16 cellular contexts compared by ENCODE assay signal in genomic region chr19:58568731-58569130, GRCh38. TPM values are rescaled to one million over a fixed set of nuclear protein-coding genes. Genes with fewer than 3 reads are reported as not detected.
A peak's percentile ranks its signal among the peaks of the same experiment; 100 is the strongest.
DNase-seq lines count a peak whose midpoint lies in the region; ATAC-seq and TF ChIP-seq lines count a peak whose summit lies in the region.
"Had no signal": no experiment of that assay in that cellular context is flagged by ENCODE, and none has a peak within 500 bp of the region (broad histone marks: within the 10 kb centered on the region; RNA-seq: fewer than 3 reads in every experiment).

No MANE protein-coding gene starts in this region.

- H3K27ac Mint-ChIP-seq in glutamatergic neuron (ENCODE audit: unreplicated experiment): peak overlapping the region; percentile 31
- H3K27ac Mint-ChIP-seq: endodermal cell had no signal

- no peaks in the 10 kb centered on the region for H3K27me3 ChIP-seq in Karpas-422 (ENCODE audit: low read length)
- H3K27me3 ChIP-seq: cardiac muscle cell had no signal

- no peak overlapping the region for H2AFZ ChIP-seq in Karpas-422 (ENCODE audit: low read length)

- no peaks in the 10 kb centered on the region for H3K9me3 Mint-ChIP-seq in activated T-cell treated with anti-CD3 and anti-CD28 coated beads, Interleukin-2, amount 50 U/mL, for 4 hours
- peaks cover 16% of the 10 kb centered on the region for H3K9me3 Mint-ChIP-seq in glutamatergic neuron (ENCODE audit: unreplicated experiment)
- H3K9me3 Mint-ChIP-seq: endodermal cell had no signal

- peaks cover 12% of the 10 kb centered on the region for H3K36me3 Mint-ChIP-seq in activated T-cell treated with anti-CD3 and anti-CD28 coated beads, Interleukin-2, amount 50 U/mL, for 4 hours (ENCODE audit: insufficient read depth)
- no peaks in the 10 kb centered on the region for H3K36me3 Mint-ChIP-seq in glutamatergic neuron (ENCODE audit: unreplicated experiment)

- ATAC-seq in activated T-cell treated with anti-CD3 and anti-CD28 coated beads, Interleukin-2, amount 50 U/mL, for 4 hours: no peak
- ATAC-seq in stimulated activated naive CD8-positive, alpha-beta T cell treated with anti-CD3 and anti-CD28 coated beads, Interleukin-15, Interleukin-2, amounts not matched to agents 100 U/mL and 50 U/mL, for 24 hours: no peak
- ATAC-seq in GM21786 (IDR thresholded peaks at IDR 0.05; ENCODE audit: unreplicated experiment): no peak

- H3K4me2 ChIP-seq in Karpas-422 (ENCODE audit: low read depth, low read length, poor library complexity, severe bottlenecking): no peak overlapping the region

- H4K20me1 ChIP-seq in Karpas-422 (ENCODE audit: insufficient read depth, low read depth, low read length): no peaks in the 10 kb centered on the region

- H3K79me2 ChIP-seq in Karpas-422 (ENCODE audit: low read length): 0 out of 2 replicates have a peak, but pooled peaks cover 2% of the 10 kb centered on the region

- peaks cover 23% of the 10 kb centered on the region for H3K4me1 Mint-ChIP-seq in activated T-cell treated with anti-CD3 and anti-CD28 coated beads, Interleukin-2, amount 50 U/mL, for 4 hours (ENCODE audit: low read depth)
- H3K4me1 Mint-ChIP-seq in glutamatergic neuron (ENCODE audit: low read depth, unreplicated experiment): peaks cover 9% of the 10 kb centered on the region

- H3K4me3 ChIP-seq in Karpas-422 (ENCODE audit: low read length): no peak overlapping the region
- H3K4me3 ChIP-seq: cardiac muscle cell had no signal

- H3K9me2 ChIP-seq in Karpas-422 (replicated peaks; ENCODE audit: insufficient read depth, low read length): no peaks in the 10 kb centered on the region

- H3K4me3 Mint-ChIP-seq in activated T-cell treated with anti-CD3 and anti-CD28 coated beads, Interleukin-2, amount 50 U/mL, for 4 hours: no peak overlapping the region
- H3K4me3 Mint-ChIP-seq in glutamatergic neuron (ENCODE audit: unreplicated experiment): peak overlapping the region; percentile 36
- H3K4me3 Mint-ChIP-seq: endodermal cell had no signal

- peak; percentile 14 for DNase-seq in activated T-cell treated with anti-CD3 and anti-CD28 coated beads, Interleukin-2, amount 50 U/mL, for 1 hour
- no peak for DNase-seq in activated T-cell treated with anti-CD3 and anti-CD28 coated beads, Interleukin-2, amount 50 U/mL, for 4 hours
- peak; percentile 8 for DNase-seq in HuH-7.5 (ENCODE audit: low spot score)
- DNase-seq in glutamatergic neuron: no peak
- peak; percentile 2 for DNase-seq in stimulated activated naive CD8-positive, alpha-beta T cell treated with anti-CD3 and anti-CD28 coated beads, Interleukin-15, Interleukin-2, amounts not matched to agents 100 U/mL and 50 U/mL, for 24 hours
- DNase-seq in Karpas-422: no peak
- no peak for DNase-seq in effector CD8-positive, alpha-beta T cell (lab: John Stamatoyannopoulos, UW)
- DNase-seq: ACHN, endodermal cell, GOT3, hypothalamus, NCI-H1417, NCI-H2171 treated with DMSO at 0.1 percent for 48 hours, NCI-H82 had no signal

- H3K27me3 Mint-ChIP-seq in activated T-cell treated with anti-CD3 and anti-CD28 coated beads, Interleukin-2, amount 50 U/mL, for 4 hours (ENCODE audit: low read depth): no peaks in the 10 kb centered on the region
- H3K27me3 Mint-ChIP-seq in glutamatergic neuron (ENCODE audit: unreplicated experiment): peaks cover 18% of the 10 kb centered on the region

- H3K36me3 ChIP-seq in Karpas-422 (ENCODE audit: insufficient read depth, low read length): no peaks in the 10 kb centered on the region
- H3K36me3 ChIP-seq: cardiac muscle cell had no signal

- no peak overlapping the region for H3K9ac ChIP-seq in Karpas-422 (ENCODE audit: low read length)

- no peaks in the 10 kb centered on the region for H3K9me3 ChIP-seq in Karpas-422 (ENCODE audit: low read length)

- peaks cover 19% of the 10 kb centered on the region for H3K4me1 ChIP-seq in Karpas-422 (ENCODE audit: low read length)

- no peak for TF ChIP-seq CTCF in glutamatergic neuron (IDR thresholded peaks at IDR 0.05; ENCODE audit: partially characterized antibody, unreplicated experiment)

- H3K27ac ChIP-seq in Karpas-422 (ENCODE audit: low read length): no peak overlapping the region
- H3K27ac ChIP-seq: cardiac muscle cell had no signal

RNA-seq across cellular contexts. Expression of gene MZF1, which starts 4.4 kb away (rescaled TPM):
- 10 to 100 TPM; 12.4 to 16.9 (median 12.7) TPM for total RNA-seq in activated T-cell treated with anti-CD3 and anti-CD28 coated beads, Interleukin-2, amount 50 U/mL, for 4 hours
- 27.3 TPM for total RNA-seq in glutamatergic neuron (ENCODE audit: unreplicated experiment)
- total RNA-seq in Karpas-422 (2014; rRNA removed; shearing (Covaris generic); ENCODE audit: low replicate concordance): 13.3 and 20.1 TPM in 2 replicates

RNA-seq across cellular contexts. Expression of gene UBE2M, which starts 10.3 kb away (rescaled TPM):
- total RNA-seq in activated T-cell treated with anti-CD3 and anti-CD28 coated beads, Interleukin-2, amount 50 U/mL, for 4 hours: 100 to 1,000 TPM; 138 to 155 (median 153) TPM
- 118 TPM for total RNA-seq in glutamatergic neuron (ENCODE audit: unreplicated experiment)
- 33.4 and 90.6 TPM in 2 replicates for total RNA-seq in Karpas-422 (2014; rRNA removed; shearing (Covaris generic); ENCODE audit: low replicate concordance)

RNA-seq across cellular contexts. Expression of gene CHMP2A, which starts 13.8 kb away (rescaled TPM):
- total RNA-seq in activated T-cell treated with anti-CD3 and anti-CD28 coated beads, Interleukin-2, amount 50 U/mL, for 4 hours: 100 to 1,000 TPM; 117 to 128 (median 119) TPM
- total RNA-seq in glutamatergic neuron (ENCODE audit: unreplicated experiment): 108 TPM
- total RNA-seq in Karpas-422 (2014; rRNA removed; shearing (Covaris generic); ENCODE audit: low replicate concordance): 54.2 and 85.9 TPM in 2 replicates

RNA-seq across cellular contexts. Expression of gene TRIM28, which starts 24.9 kb away (rescaled TPM):
- total RNA-seq in activated T-cell treated with anti-CD3 and anti-CD28 coated beads, Interleukin-2, amount 50 U/mL, for 4 hours: 100 to 1,000 TPM; 850 to 963 (median 920) TPM
- 361 TPM for total RNA-seq in glutamatergic neuron (ENCODE audit: unreplicated experiment)
- total RNA-seq in Karpas-422 (2014; rRNA removed; shearing (Covaris generic); ENCODE audit: low replicate concordance): 142 and 257 TPM in 2 replicates

RNA-seq across cellular contexts. Expression of gene ZBTB45, which starts 49.1 kb away (rescaled TPM):
- total RNA-seq in activated T-cell treated with anti-CD3 and anti-CD28 coated beads, Interleukin-2, amount 50 U/mL, for 4 hours: 10 to 100 TPM; 15.4 to 16.7 (median 16.1) TPM
- 27.2 TPM for total RNA-seq in glutamatergic neuron (ENCODE audit: unreplicated experiment)
- total RNA-seq in Karpas-422 (2014; rRNA removed; shearing (Covaris generic); ENCODE audit: low replicate concordance): 2.0 and 4.7 TPM in 2 replicates

Comparison
In these comparisons a context has a peak if more than half of its experiments do, and no peak if none do; other contexts are left out.
1. DNase-seq: peak in activated T-cell treated with anti-CD3 and anti-CD28 coated beads, Interleukin-2, amount 50 U/mL, for 1 hour (single experiment), HuH-7.5 (single experiment) and stimulated activated naive CD8-positive, alpha-beta T cell treated with anti-CD3 and anti-CD28 coated beads, Interleukin-15, Interleukin-2, amounts not matched to agents 100 U/mL and 50 U/mL, for 24 hours (single experiment); none in activated T-cell treated with anti-CD3 and anti-CD28 coated beads, Interleukin-2, amount 50 U/mL, for 4 hours (single experiment), glutamatergic neuron (single experiment), Karpas-422 (single experiment) and effector CD8-positive, alpha-beta T cell (single experiment).